16 cellular contexts compared by ENCODE assay signal in the genomic region with DNA sequence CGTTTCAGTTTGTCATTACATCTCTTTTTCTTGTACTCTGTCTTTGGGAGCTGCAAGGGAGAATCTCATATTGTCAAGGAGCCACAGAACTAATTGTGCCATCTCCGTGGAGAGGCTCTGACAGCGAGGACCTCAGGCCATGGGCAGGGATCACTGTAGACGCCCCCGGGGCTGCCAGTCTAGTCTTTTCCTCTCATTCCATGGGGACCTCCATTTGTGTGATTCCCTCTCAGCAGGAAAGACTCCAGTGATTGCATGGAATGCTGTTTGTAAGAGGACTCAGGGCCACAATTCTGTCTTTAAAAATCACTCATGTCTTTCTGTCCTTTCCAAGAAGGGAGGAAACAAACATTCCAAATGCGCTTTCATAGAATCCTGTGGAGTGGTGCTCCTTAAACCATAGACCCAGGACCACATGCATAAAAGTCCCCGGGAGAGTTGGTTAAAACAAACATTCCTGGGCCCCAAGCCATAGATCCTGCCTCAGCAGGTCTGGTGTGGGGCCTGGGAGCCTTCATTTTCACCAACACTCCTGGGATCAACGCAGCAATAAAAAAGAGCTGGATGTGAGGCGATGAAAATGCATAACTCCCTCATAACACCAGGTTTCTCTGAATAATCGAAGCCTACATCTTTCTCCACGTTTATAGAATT.
DNase-seq lines count a peak whose midpoint lies in the region; ATAC-seq and TF ChIP-seq lines count a peak whose summit lies in the region.
"Had no signal": no experiment of that assay in that cellular context is flagged by ENCODE, and none has a peak within 500 bp of the region (broad histone marks: within the 10 kb centered on the region; RNA-seq: fewer than 3 reads in every experiment).

No MANE protein-coding gene starts in this region.

- peaks cover 0 to 39% (median 4%) of the 10 kb centered on the region in 12 donors for H3K4me1 ChIP-seq in heart left ventricle
- H3K4me1 ChIP-seq in neural progenitor cell: peaks cover 6% of the 10 kb centered on the region
- no peaks in the 10 kb centered on the region for H3K4me1 ChIP-seq in left lung

- no peaks in the 10 kb centered on the region for H3K9me3 ChIP-seq in heart left ventricle
- no peaks in the 10 kb centered on the region for H3K9me3 ChIP-seq in neural progenitor cell (ENCODE audit: low read depth)
- H3K9me3 ChIP-seq in left lung: no peaks in the 10 kb centered on the region
- H3K9me3 ChIP-seq: BLaER1 treated with 17β-estradiol and CSF1 and Interleukin-3, amounts not matched to agents 10 nM and 100 nM had no signal

- H4K20me1 ChIP-seq in neural progenitor cell (ENCODE audit: low read depth): no peaks in the 10 kb centered on the region
- H4K20me1 ChIP-seq: BLaER1 treated with 17β-estradiol and CSF1 and Interleukin-3, amounts not matched to agents 10 nM and 100 nM had no signal

- DNase-seq in heart left ventricle (no peak), Right ventricle myocardium inferior (ENCODE audit: missing footprints) (no peak), astrocyte of the hippocampus (ENCODE audit: low read depth, low spot score) (peak; percentile 8), neural progenitor cell (ENCODE audit: low spot score) (no peak), NCI-H82 (lab: John Stamatoyannopoulos, UW) (no peak), left lung (no peak), GM03348 (ENCODE audit: low spot score) (no peak)
- DNase-seq: ACHN; Calu3; CD4-positive, CD25-positive, alpha-beta regulatory T cell; DMS 273 treated with DMSO at 0.1 percent for 48 hours; GM23248; H9; IMR-90 had no signal

- no peaks in the 10 kb centered on the region for H3K36me3 Mint-ChIP-seq in neural progenitor cell
- H3K36me3 Mint-ChIP-seq: CD4-positive, CD25-positive, alpha-beta regulatory T cell had no signal

- ATAC-seq in heart left ventricle (peak in 3 of 4 donors; percentile 12 to 25 (median 18)), Right ventricle myocardium inferior (no peak), left lung (no peak), HG02970 (IDR thresholded peaks at IDR 0.05; ENCODE audit: low FRiP score, unreplicated experiment) (no peak)

- H3K9ac ChIP-seq in neural progenitor cell: no peak overlapping the region
- H3K9ac ChIP-seq: BLaER1 treated with 17β-estradiol and CSF1 and Interleukin-3, amounts not matched to agents 10 nM and 100 nM; GM23248 had no signal

- no peaks in the 10 kb centered on the region for H3K4me1 Mint-ChIP-seq in neural progenitor cell
- H3K4me1 Mint-ChIP-seq: CD4-positive, CD25-positive, alpha-beta regulatory T cell had no signal

- H3K9me3 Mint-ChIP-seq in neural progenitor cell: no peaks in the 10 kb centered on the region
- H3K9me3 Mint-ChIP-seq: H9 had no signal

- H3K4me2 ChIP-seq in neural progenitor cell: no peak overlapping the region
- H3K4me2 ChIP-seq: BLaER1 treated with 17β-estradiol and CSF1 and Interleukin-3, amounts not matched to agents 10 nM and 100 nM had no signal

- no peak overlapping the region for H3K27ac Mint-ChIP-seq in neural progenitor cell
- H3K27ac Mint-ChIP-seq: CD4-positive, CD25-positive, alpha-beta regulatory T cell had no signal

- TF ChIP-seq CTCF in heart left ventricle (IDR thresholded peaks at IDR 0.05): no peak
- no peak for TF ChIP-seq CTCF in neural progenitor cell (IDR thresholded peaks at IDR 0.05)
- no peak for TF ChIP-seq CTCF in left lung (IDR thresholded peaks at IDR 0.05)

- no peak overlapping the region for H3K27ac ChIP-seq in heart left ventricle
- no peak overlapping the region for H3K27ac ChIP-seq in neural progenitor cell
- no peak overlapping the region for H3K27ac ChIP-seq in left lung
- H3K27ac ChIP-seq: BLaER1 treated with 17β-estradiol and CSF1 and Interleukin-3, amounts not matched to agents 10 nM and 100 nM; GM23248 had no signal

- H3K36me3 ChIP-seq in heart left ventricle: peaks cover 0 to 98% (median 27%) of the 10 kb centered on the region in 9 donors
- no peaks in the 10 kb centered on the region for H3K36me3 ChIP-seq in neural progenitor cell
- no peaks in the 10 kb centered on the region for H3K36me3 ChIP-seq in left lung
- H3K36me3 ChIP-seq: BLaER1 treated with 17β-estradiol and CSF1 and Interleukin-3, amounts not matched to agents 10 nM and 100 nM had no signal

- H3K4me3 ChIP-seq in heart left ventricle (no peak overlapping the region), neural progenitor cell (no peak overlapping the region), left lung (no peak overlapping the region)
- H3K4me3 ChIP-seq: BLaER1 treated with 17β-estradiol and CSF1 and Interleukin-3, amounts not matched to agents 10 nM and 100 nM; GM23248 had no signal

- no peak for TF ChIP-seq POLR2A in heart left ventricle (IDR thresholded peaks at IDR 0.05)

- H2AFZ ChIP-seq in neural progenitor cell (replicated peaks): peak overlapping the region; percentile 60
- H2AFZ ChIP-seq: GM23248 had no signal

- H3K4me3 Mint-ChIP-seq in neural progenitor cell: no peak overlapping the region
- H3K4me3 Mint-ChIP-seq: CD4-positive, CD25-positive, alpha-beta regulatory T cell; H9 had no signal

- intact Hi-C loops in heart left ventricle (cut with DNase I) (no loop called here), Right ventricle myocardium inferior (cut with DNase I) (no loop called here), left lung (cut with DNase I) (no loop called here)

- peaks cover 2% of the 10 kb centered on the region for H3K27me3 Mint-ChIP-seq in neural progenitor cell (ENCODE audit: insufficient read depth, low read depth)
- H3K27me3 Mint-ChIP-seq: CD4-positive, CD25-positive, alpha-beta regulatory T cell had no signal

- 66 to 73% (median 70%) methylated on average over 11 of the region's 11 CpGs for WGBS in heart left ventricle, 4 donors

- no peaks in the 10 kb centered on the region for H3F3A ChIP-seq in neural progenitor cell (ENCODE audit: low read depth)

- no peaks in the 10 kb centered on the region for H3K79me2 ChIP-seq in neural progenitor cell (ENCODE audit: low read depth)

- H3K27me3 ChIP-seq in heart left ventricle: no peaks in the 10 kb centered on the region
- H3K27me3 ChIP-seq in neural progenitor cell: no peaks in the 10 kb centered on the region
- H3K27me3 ChIP-seq in left lung: no peaks in the 10 kb centered on the region
- H3K27me3 ChIP-seq: BLaER1 treated with 17β-estradiol and CSF1 and Interleukin-3, amounts not matched to agents 10 nM and 100 nM had no signal

Comparison
In these comparisons a context has a peak if more than half of its experiments do, and no peak if none do; other contexts are left out.
1. ATAC-seq: peak in heart left ventricle (3 of 4); none in Right ventricle myocardium inferior (single experiment), left lung (single experiment) and HG02970 (single experiment).